Comparison of ENCODE assay signal across 29 cellular contexts in the genomic region with DNA sequence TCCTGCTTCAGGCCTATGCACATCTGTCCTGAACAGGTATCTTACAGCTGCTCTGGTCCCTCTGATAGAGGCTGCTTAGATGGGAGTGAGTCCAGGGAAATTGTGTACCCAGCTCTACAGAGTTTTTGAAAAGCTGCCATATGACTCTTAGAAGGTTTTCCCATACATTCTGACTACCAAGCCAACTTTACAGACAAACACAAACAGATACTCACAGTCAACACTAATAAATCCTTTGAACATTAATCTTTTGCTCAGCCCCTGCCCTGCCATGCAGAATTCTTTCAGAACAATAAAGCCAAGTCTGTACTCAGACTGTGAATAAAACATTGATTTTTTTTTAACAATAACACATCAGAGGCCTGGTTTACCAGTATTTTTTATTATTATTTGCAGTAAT.
"Had no signal": no experiment of that assay in that cellular context is flagged by ENCODE, and none has a peak within 500 bp of the region (broad histone marks: within the 10 kb centered on the region; RNA-seq: fewer than 3 reads in every experiment).

No MANE protein-coding gene starts in this region.

- H3K9me3 Mint-ChIP-seq: natural killer cell treated with Interleukin-12 subunit alpha and Interleukin-12 subunit beta and Interleukin-15 and Interleukin-18, amount 100 ng/mL, for 72 hours; stimulated activated naive B cell treated with anti-CD40 and anti-IgM and Interleukin-4, amounts not matched to agents 10 μg/mL and 1 μg/mL and 100 μg/mL, for 72 hours had no signal

- DNase-seq: heart left ventricle; hypothalamus; immature natural killer cell; kidney; left colon; left lung; mesendoderm; midbrain; mucosa of descending colon; naive thymus-derived CD4-positive, alpha-beta T cell; occipital lobe; right lobe of liver; stimulated activated CD4-positive, alpha-beta T cell treated with anti-CD3 and anti-CD28 coated beads, Interleukin-12 subunit alpha, Interleukin-12 subunit beta, amount 100 ng/mL, for 4 hours; stimulated activated CD4-positive, alpha-beta T cell treated with anti-CD3 and anti-CD28 coated beads, Interleukin-15, amount 100 ng/mL, for 24 hours; stimulated activated CD4-positive, alpha-beta T cell treated with anti-CD3 and anti-CD28 coated beads, Interleukin-2, amount 100 ng/mL, for 24 hours; stimulated activated CD4-positive, alpha-beta T cell treated with anti-CD3 and anti-CD28 coated beads, Interleukin-4, amount 100 ng/mL, for 1 hour; stimulated activated naive B cell treated with anti-CD40 and anti-IgM and Interleukin-4, amounts not matched to agents 10 μg/mL and 1 μg/mL and 100 μg/mL, for 72 hours; stimulated activated naive CD8-positive, alpha-beta T cell treated with anti-CD3 and anti-CD28 coated beads, Interleukin-15, Interleukin-2, amounts not matched to agents 100 U/mL and 50 U/mL, for 24 hours; tibial artery; trophoblast cell; uterus had no signal

- H3K27ac Mint-ChIP-seq: immature natural killer cell; naive thymus-derived CD4-positive, alpha-beta T cell; natural killer cell treated with Interleukin-12 subunit alpha and Interleukin-12 subunit beta and Interleukin-15 and Interleukin-18, amount 100 ng/mL, for 72 hours; stimulated activated naive B cell treated with anti-CD40 and anti-IgM and Interleukin-4, amounts not matched to agents 10 μg/mL and 1 μg/mL and 100 μg/mL, for 72 hours had no signal

- H3K36me3 Mint-ChIP-seq: immature natural killer cell; naive thymus-derived CD4-positive, alpha-beta T cell; natural killer cell treated with Interleukin-12 subunit alpha and Interleukin-12 subunit beta and Interleukin-15 and Interleukin-18, amount 100 ng/mL, for 72 hours; neural progenitor cell; stimulated activated naive B cell treated with anti-CD40 and anti-IgM and Interleukin-4, amounts not matched to agents 10 μg/mL and 1 μg/mL and 100 μg/mL, for 72 hours had no signal

- H3K4me1 Mint-ChIP-seq: immature natural killer cell; naive thymus-derived CD4-positive, alpha-beta T cell had no signal

- FAIRE-seq: islet of Langerhans, kidney had no signal

- H3K4me3 Mint-ChIP-seq: immature natural killer cell; naive thymus-derived CD4-positive, alpha-beta T cell; natural killer cell treated with Interleukin-12 subunit alpha and Interleukin-12 subunit beta and Interleukin-15 and Interleukin-18, amount 100 ng/mL, for 72 hours; neural progenitor cell; stimulated activated naive B cell treated with anti-CD40 and anti-IgM and Interleukin-4, amounts not matched to agents 10 μg/mL and 1 μg/mL and 100 μg/mL, for 72 hours had no signal

- H3K4me3 ChIP-seq: heart left ventricle, left lung, lung, mucosa of descending colon, neural progenitor cell, right atrium auricular region, right lobe of liver, skin epidermis, suprapubic skin, thoracic aorta, tibial artery, uterus had no signal
